In genomic region chr5:65778126-65778525, GRCh38 we compare ENCODE assay signal across 22 cellular contexts. TPM values are rescaled to one million over a fixed set of nuclear protein-coding genes. Genes with fewer than 3 reads are reported as not detected.
A peak's percentile ranks its signal among the peaks of the same experiment; 100 is the strongest.
DNase-seq lines count a peak whose midpoint lies in the region; ATAC-seq and TF ChIP-seq lines count a peak whose summit lies in the region.
"Had no signal": no experiment of that assay in that cellular context is flagged by ENCODE, and none has a peak within 500 bp of the region (broad histone marks: within the 10 kb centered on the region; RNA-seq: fewer than 3 reads in every experiment).

No MANE protein-coding gene starts in this region.

- no peaks in the 10 kb centered on the region for H3K9me3 Mint-ChIP-seq in activated naive CD8-positive, alpha-beta T cell (ENCODE audit: low read depth)
- H3K9me3 Mint-ChIP-seq in activated naive CD8-positive, alpha-beta T cell treated with anti-CD3 and anti-CD28 coated beads, Interleukin-2, amount 50 U/mL, for 24 hours: no peaks in the 10 kb centered on the region
- H3K9me3 Mint-ChIP-seq in type B pancreatic cell: no peaks in the 10 kb centered on the region

- no peak overlapping the region for H3K4me3 Mint-ChIP-seq in activated naive CD8-positive, alpha-beta T cell
- no peak overlapping the region for H3K4me3 Mint-ChIP-seq in activated naive CD8-positive, alpha-beta T cell treated with anti-CD3 and anti-CD28 coated beads, Interleukin-2, amount 50 U/mL, for 24 hours
- no peak overlapping the region for H3K4me3 Mint-ChIP-seq in type B pancreatic cell

- H3K4me1 Mint-ChIP-seq in activated naive CD8-positive, alpha-beta T cell (ENCODE audit: low read depth): peaks cover 35% of the 10 kb centered on the region
- peaks cover 29% of the 10 kb centered on the region for H3K4me1 Mint-ChIP-seq in activated naive CD8-positive, alpha-beta T cell treated with anti-CD3 and anti-CD28 coated beads, Interleukin-2, amount 50 U/mL, for 24 hours
- peaks cover 9% of the 10 kb centered on the region for H3K4me1 Mint-ChIP-seq in type B pancreatic cell (ENCODE audit: unreplicated experiment)

- H3K36me3 Mint-ChIP-seq in activated naive CD8-positive, alpha-beta T cell: peaks cover 24% of the 10 kb centered on the region
- peaks cover 42% of the 10 kb centered on the region for H3K36me3 Mint-ChIP-seq in activated naive CD8-positive, alpha-beta T cell treated with anti-CD3 and anti-CD28 coated beads, Interleukin-2, amount 50 U/mL, for 24 hours (ENCODE audit: low read depth)
- peaks cover 23% of the 10 kb centered on the region for H3K36me3 Mint-ChIP-seq in type B pancreatic cell

- no peak for ATAC-seq in activated naive CD8-positive, alpha-beta T cell treated with anti-CD3 and anti-CD28 coated beads, Interleukin-2, amount 50 U/mL, for 24 hours

- no peak for DNase-seq in activated naive CD8-positive, alpha-beta T cell treated with anti-CD3 and anti-CD28 coated beads, Interleukin-2, amount 50 U/mL, for 24 hours
- DNase-seq in astrocyte of the hippocampus (ENCODE audit: low read depth, low spot score) (peak; percentile 22), lung microvascular endothelial cell (ENCODE audit: low read depth in 2 of 2) (peak; percentile 50 to 65), NCI-H2081 (lab: John Stamatoyannopoulos, UW) (no peak), type B pancreatic cell (ENCODE audit: extremely low spot score, unreplicated experiment) (no peak), activated gamma-delta T cell treated with Interleukin-2 at 50 U/mL for 16 hours (no peak), NCI-H82 treated with DMSO at 0.1 percent for 48 hours (lab: John Stamatoyannopoulos, UW; ENCODE audit: unreplicated experiment) (no peak)
- DNase-seq: ACHN, DMS153, KG1, MM.1S, NCI-H1048, NCI-H1417, NCI-H1694, NCI-H2081 treated with DMSO at 0.1 percent for 48 hours, NCI-H2171, NCI-H345, NCI-H510A treated with DMSO at 0.1 percent for 48 hours, NCI-H774, Right ventricle myocardium superior, RPMI8226 had no signal

- H3K27me3 Mint-ChIP-seq in activated naive CD8-positive, alpha-beta T cell: no peaks in the 10 kb centered on the region
- no peaks in the 10 kb centered on the region for H3K27me3 Mint-ChIP-seq in activated naive CD8-positive, alpha-beta T cell treated with anti-CD3 and anti-CD28 coated beads, Interleukin-2, amount 50 U/mL, for 24 hours
- H3K27me3 Mint-ChIP-seq in type B pancreatic cell: no peaks in the 10 kb centered on the region

- peak overlapping the region; percentile 8 for H3K27ac Mint-ChIP-seq in activated naive CD8-positive, alpha-beta T cell
- no peak overlapping the region for H3K27ac Mint-ChIP-seq in activated naive CD8-positive, alpha-beta T cell treated with anti-CD3 and anti-CD28 coated beads, Interleukin-2, amount 50 U/mL, for 24 hours
- H3K27ac Mint-ChIP-seq in type B pancreatic cell: no peak overlapping the region

- no peak for TF ChIP-seq CTCF in type B pancreatic cell (conservative IDR thresholded peaks at IDR 0.05)

RNA-seq across cellular contexts. Expression of gene NLN, which starts 56.1 kb away (rescaled TPM):
- total RNA-seq in lung microvascular endothelial cell (21.0 and 22.7 TPM in 2 replicates), type B pancreatic cell (ENCODE audit: low replicate concordance) (44.4 and 47.2 TPM in 2 replicates)

RNA-seq across cellular contexts. Expression of gene SGTB, which starts 56.2 kb away (rescaled TPM):
- total RNA-seq in lung microvascular endothelial cell (9.3 and 9.4 TPM in 2 replicates), type B pancreatic cell (ENCODE audit: low replicate concordance) (4.9 and 10.2 TPM in 2 replicates)

Comparison
In these comparisons a context has a peak if more than half of its experiments do, and no peak if none do; other contexts are left out.
1. DNase-seq: peak in astrocyte of the hippocampus (single experiment) and lung microvascular endothelial cell (2 of 2); none in activated naive CD8-positive, alpha-beta T cell treated with anti-CD3 and anti-CD28 coated beads, Interleukin-2, amount 50 U/mL, for 24 hours (single experiment), NCI-H2081 (0 of 2), type B pancreatic cell (single experiment), activated gamma-delta T cell treated with Interleukin-2 at 50 U/mL for 16 hours (single experiment) and NCI-H82 treated with DMSO at 0.1 percent for 48 hours (single experiment).